In genomic region chr3:178417736-178418135, GRCh38 we compare ENCODE assay signal across 20 cellular contexts.
DNase-seq lines count a peak whose midpoint lies in the region; ATAC-seq, FAIRE-seq and TF ChIP-seq lines count a peak whose summit lies in the region.
"Had no signal": no experiment of that assay in that cellular context is flagged by ENCODE, and none has a peak within 500 bp of the region (broad histone marks: within the 10 kb centered on the region; RNA-seq: fewer than 3 reads in every experiment).

No MANE protein-coding gene starts in this region.

- no peaks in the 10 kb centered on the region for H3K9me1 ChIP-seq in K562 (ENCODE audit: control insufficient read depth, insufficient read depth, low read length)

- DNase-seq in PC-9 (no peak), K562 (ENCODE audit: extremely low read depth in 1 of 4, low spot score in 3 of 4) (no peak), trophoblast cell (peak; percentile 83 to 94), cerebellum (ENCODE audit: low spot score) (no peak), HUDEP-2 (lab: John Stamatoyannopoulos, UW; ENCODE audit: unreplicated experiment in 76 of 76) (no peak)
- DNase-seq: 8988T; C1 segment of cervical spinal cord; Calu3; CD4-positive, alpha-beta memory T cell; COR-L47; DMS53; DMS79 treated with DMSO at 0.1 percent for 48 hours; GF-D8; GOT3; HFFc6 had no signal

- no peak overlapping the region for H3K4me3 ChIP-seq in ACC112 (ENCODE audit: low read depth, low read length)
- no peak overlapping the region for H3K4me3 ChIP-seq in PC-9
- H3K4me3 ChIP-seq in K562, result no peak overlapping the region
- no peak overlapping the region for H3K4me3 ChIP-seq in trophoblast cell (ENCODE audit: low read depth, low read length)
- H3K4me3 ChIP-seq: A549, HAP-1 had no signal

- BruUV-seq in PC-9 (replicated peaks; lab: Mats Ljungman, UMichigan), result no TSS peak
- BruUV-seq in K562 (replicated peaks; lab: Mats Ljungman, UMichigan), result no TSS peak

- no peaks in the 10 kb centered on the region for H3K27me3 ChIP-seq in ACC112 (ENCODE audit: insufficient read depth, low read length)
- H3K27me3 ChIP-seq in PC-9 (ENCODE audit: insufficient read depth, low read depth), result no peaks in the 10 kb centered on the region
- no peaks in the 10 kb centered on the region; a peak in 1 of 5 replicates for H3K27me3 ChIP-seq in K562 (ENCODE audit: control insufficient read depth in 2 of 2, insufficient read depth in 2 of 2, low read length in 2 of 2)
- H3K27me3 ChIP-seq in trophoblast cell (ENCODE audit: insufficient read depth, low read length), result no peaks in the 10 kb centered on the region

- CTCF ChIA-PET in PC-9 (lab: Charles Lee), result no interaction called here
- CTCF ChIA-PET in K562 (lab: Yijun Ruan, JAX; ENCODE audit: low intra/inter-chr PET ratio), result no interaction called here

- no peak overlapping the region for H2BK5ac ChIP-seq in trophoblast cell (ENCODE audit: low read depth, low read length, poor library complexity)

- no peak overlapping the region for H3K4ac ChIP-seq in trophoblast cell (ENCODE audit: low read depth, low read length)

- peaks cover 6% of the 10 kb centered on the region; the same call in 1 of the 2 replicates for H3K9me3 ChIP-seq in PC-9 (ENCODE audit: insufficient read depth, low read depth)
- H3K9me3 ChIP-seq in K562 (replicated peaks; ENCODE audit: control insufficient read depth, insufficient read depth, low read depth, low read length), result no peaks in the 10 kb centered on the region
- H3K9me3 ChIP-seq in trophoblast cell (ENCODE audit: insufficient read depth, low read depth, low read length), result no peaks in the 10 kb centered on the region
- H3K9me3 ChIP-seq: A549, HAP-1 had no signal

- H3K4me1 ChIP-seq in ACC112 (ENCODE audit: control insufficient read depth, insufficient read depth, low read length, unreplicated experiment) (peaks cover 14% of the 10 kb centered on the region), PC-9 (replicated peaks; ENCODE audit: insufficient read depth) (no peaks in the 10 kb centered on the region), K562 (replicated peaks in 1 of 2; ENCODE audit: control insufficient read depth in 2 of 2, insufficient read depth in 2 of 2, low read length in 2 of 2) (no peaks in the 10 kb centered on the region), trophoblast cell (ENCODE audit: control insufficient read depth in 1 of 2, insufficient read depth in 2 of 2, low read length in 2 of 2) (no peaks in the 10 kb centered on the region)
- H3K4me1 ChIP-seq: HAP-1 had no signal

- no peak overlapping the region for H3K14ac ChIP-seq in trophoblast cell (ENCODE audit: low read length)

- no peak for TF ChIP-seq POLR2A in K562 (conservative IDR thresholded peaks at IDR 0.05)

- no peak for TF ChIP-seq RAD21 in K562 (CRISPR knock-in tag; conservative IDR thresholded peaks at IDR 0.05 in 1 of 2, IDR thresholded peaks at IDR 0.05 in 1 of 2)

- H3K79me1 ChIP-seq in trophoblast cell (ENCODE audit: low read length), result no peaks in the 10 kb centered on the region

- H4K8ac ChIP-seq in trophoblast cell (ENCODE audit: low read depth, low read length), result no peak overlapping the region

- H2AFZ ChIP-seq in ACC112 (ENCODE audit: low read length, unreplicated experiment) (peak overlapping the region; percentile 23), PC-9 (0 out of 2 replicates have a peak overlapping the region, but pooled peaks have one; percentile 29), K562 (ENCODE audit: low read depth, low read length) (peak overlapping the region; percentile 44; the same call in 1 of the 2 replicates), trophoblast cell (ENCODE audit: insufficient read depth, low read length, poor library complexity) (no peak overlapping the region)

- no peak overlapping the region for H3K4me2 ChIP-seq in PC-9
- no peak overlapping the region for H3K4me2 ChIP-seq in K562 (ENCODE audit: insufficient read depth, low read length)
- H3K4me2 ChIP-seq in trophoblast cell (ENCODE audit: low read length), result no peak overlapping the region
- H3K4me2 ChIP-seq: A549 had no signal

- no peaks in the 10 kb centered on the region for H3F3A ChIP-seq in PC-9 (ENCODE audit: insufficient read depth, low read depth)

- in situ Hi-C loops in K562 (cut with MboI), result no loop called here

- H3K9ac ChIP-seq in K562 (ENCODE audit: insufficient read depth in 1 of 2, low read depth in 2 of 2, low read length in 2 of 2) (no peak overlapping the region), trophoblast cell (ENCODE audit: low read length) (no peak overlapping the region)

- 0% methylated on average over 4 of the region's 4 CpGs for WGBS in K562 (ENCODE audit: insufficient coverage, low coverage, missing lambda C conversion rate)
- WGBS in trophoblast cell (ENCODE audit: extremely low coverage, insufficient coverage, insufficient read length), result no CpG with 5 or more reads among the region's 4 CpGs

- H2AK5ac ChIP-seq in trophoblast cell (ENCODE audit: low read length), result no peak overlapping the region

- POLR2A ChIA-PET in PC-9 (lab: Charles Lee; ENCODE audit: unreplicated experiment), result no interaction called here
- POLR2A ChIA-PET in K562 (lab: Yijun Ruan, JAX), result no interaction called here

- H4K91ac ChIP-seq in trophoblast cell (ENCODE audit: low read depth, low read length), result no peak overlapping the region

- intact Hi-C loops in PC-9 (cut with micrococcal nuclease; ENCODE audit: unreplicated experiment) (no loop called here), K562 (cut with micrococcal nuclease) (no loop called here)

- no peak overlapping the region for H2BK120ac ChIP-seq in trophoblast cell (ENCODE audit: insufficient read depth, low read length, poor library complexity)

- no peaks in the 10 kb centered on the region for H3K9me2 ChIP-seq in PC-9 (ENCODE audit: insufficient read depth)

- H4K20me1 ChIP-seq in PC-9 (ENCODE audit: insufficient read depth) (no peaks in the 10 kb centered on the region), K562 (replicated peaks; ENCODE audit: control insufficient read depth, insufficient read depth, low read length) (no peaks in the 10 kb centered on the region)

- H3K23ac ChIP-seq in trophoblast cell (ENCODE audit: low read length), result no peak overlapping the region

- no peaks in the 10 kb centered on the region for H3K36me3 ChIP-seq in ACC112 (ENCODE audit: insufficient read depth, low read length)
- no peaks in the 10 kb centered on the region for H3K36me3 ChIP-seq in PC-9 (ENCODE audit: low read depth)
- H3K36me3 ChIP-seq in K562 (ENCODE audit: control insufficient read depth, insufficient read depth, low read length), result no peaks in the 10 kb centered on the region
- H3K36me3 ChIP-seq in trophoblast cell (ENCODE audit: control insufficient read depth in 1 of 2, insufficient read depth in 2 of 2, low read length in 2 of 2), result no peaks in the 10 kb centered on the region
- H3K36me3 ChIP-seq: HAP-1 had no signal

- H3K79me2 ChIP-seq in ACC112 (ENCODE audit: control insufficient read depth, insufficient read depth, low read length, unreplicated experiment) (no peaks in the 10 kb centered on the region), PC-9 (ENCODE audit: low read depth) (no peaks in the 10 kb centered on the region), K562 (ENCODE audit: control insufficient read depth, insufficient read depth, low read length) (no peaks in the 10 kb centered on the region), trophoblast cell (ENCODE audit: control insufficient read depth, insufficient read depth, low read length, poor library complexity) (no peaks in the 10 kb centered on the region)

- FAIRE-seq in K562 (lab: Jason Lieb, UNC), result no peak
- FAIRE-seq: A549, GM12892 had no signal

- no peak overlapping the region for H3K18ac ChIP-seq in trophoblast cell (ENCODE audit: low read length)

- no peak overlapping the region for H4K12ac ChIP-seq in trophoblast cell (ENCODE audit: low read depth, low read length)

- no peak overlapping the region for H2BK12ac ChIP-seq in trophoblast cell (ENCODE audit: low read length)

- TF ChIP-seq CTCF in PC-9 (conservative IDR thresholded peaks at IDR 0.05), result no peak
- TF ChIP-seq CTCF in K562 (IDR thresholded peaks at IDR 0.05 in 2 of 3, conservative IDR thresholded peaks at IDR 0.05 in 1 of 3; ENCODE audit: insufficient read depth in 2 of 3, low read depth in 1 of 3, low read length in 3 of 3), result no peak

- H3K27ac ChIP-seq in ACC112 (ENCODE audit: low read depth, low read length) (no peak overlapping the region), PC-9 (no peak overlapping the region), K562 (ENCODE audit: extremely low read depth, low read depth, low read length) (no peak overlapping the region), trophoblast cell (ENCODE audit: low read depth, low read length) (no peak overlapping the region)
- H3K27ac ChIP-seq: A549 had no signal

- ATAC-seq in K562 (no peak), HG02981 (IDR thresholded peaks at IDR 0.05; ENCODE audit: unreplicated experiment) (no peak)
- ATAC-seq: A549 had no signal

- TF ChIP-seq EP300 in K562 (IDR thresholded peaks at IDR 0.05; ENCODE audit: low read length), result no peak

TF ChIP-seq in K562, 482 proteins besides CTCF, POLR2A, EP300 and RAD21:
- TF ChIP-seq TAF15 (IDR thresholded peaks at IDR 0.05; ENCODE audit: low read depth, low read length) (no peak), ZNF512 (tag; IDR thresholded peaks at IDR 0.05) (no peak), PTTG1 (tag; IDR thresholded peaks at IDR 0.05; ENCODE audit: low read depth) (no peak), CREM (IDR thresholded peaks at IDR 0.05; ENCODE audit: low read depth) (no peak), KLF13 (tag; IDR thresholded peaks at IDR 0.05; ENCODE audit: borderline replicate concordance, low read depth) (no peak), HMGN3 (IDR thresholded peaks at IDR 0.05; ENCODE audit: borderline replicate concordance, extremely low read depth, insufficient read length, low read depth, low read length) (no peak), ZFP36 (IDR thresholded peaks at IDR 0.05; ENCODE audit: low read depth, low read length, partially characterized antibody) (no peak), TSC22D4 (tag; IDR thresholded peaks at IDR 0.05) (no peak)
TF ChIP-seq in K562: peak in this region for 0.

Comparison
In these comparisons a context has a peak if more than half of its experiments do, and no peak if none do; other contexts are left out.
1. DNase-seq: peak in trophoblast cell (2 of 2); none in PC-9 (0 of 2), K562 (0 of 4), cerebellum (single experiment) and HUDEP-2 (0 of 76).